In genomic region chr20:2295286-2295685, GRCh38 we compare ENCODE assay signal across 2 cellular contexts.
A peak's percentile ranks its signal among the peaks of the same experiment; 100 is the strongest.
TF ChIP-seq lines count a peak whose summit lies in the region.

No MANE protein-coding gene starts in this region.

TF ChIP-seq in HEK293, 187 proteins besides CTCF, POLR2A, EP300 and RAD21:
- TF ChIP-seq PRDM10 (tag by site-specific recombination; IDR thresholded peaks at IDR 0.05) (peak; percentile 24; the same call in 1 of the 2 replicates), ZNF350 (tag by site-specific recombination; IDR thresholded peaks at IDR 0.05) (no peak)

TF ChIP-seq in GM12878, 131 proteins besides CTCF, POLR2A, EP300 and RAD21 (continued from another document):
- no peak for TF ChIP-seq IRF5 (IDR thresholded peaks at IDR 0.05; ENCODE audit: borderline replicate concordance)
- TF ChIP-seq HDAC2 (IDR thresholded peaks at IDR 0.05) = no peak
- TF ChIP-seq BCL11A (IDR thresholded peaks at IDR 0.05; ENCODE audit: low read depth, low read length) = no peak
- no peak for TF ChIP-seq SPI1 (IDR thresholded peaks at IDR 0.05; ENCODE audit: borderline replicate concordance, insufficient read depth, low read depth, low read length)
- no peak for TF ChIP-seq NFYA (IDR thresholded peaks at IDR 0.05; ENCODE audit: borderline replicate concordance, low read depth, low read length)
- TF ChIP-seq ATF7 (IDR thresholded peaks at IDR 0.05; ENCODE audit: low read depth) = no peak
- TF ChIP-seq POLR2AphosphoS2 (IDR thresholded peaks at IDR 0.05; ENCODE audit: low read depth, low read length) = no peak
- TF ChIP-seq SREBF2 (IDR thresholded peaks at IDR 0.05; ENCODE audit: low read length) = no peak
- TF ChIP-seq ZBED1 (IDR thresholded peaks at IDR 0.05; ENCODE audit: borderline replicate concordance) = no peak
- TF ChIP-seq FOXK2 (IDR thresholded peaks at IDR 0.05) = no peak
- TF ChIP-seq CEBPZ (IDR thresholded peaks at IDR 0.05; ENCODE audit: low read depth, low read length) = no peak
- no peak for TF ChIP-seq SMAD5 (IDR thresholded peaks at IDR 0.05; ENCODE audit: low read depth)
- no peak for TF ChIP-seq SMARCA5 (IDR thresholded peaks at IDR 0.05)
- no peak for TF ChIP-seq MTA2 (IDR thresholded peaks at IDR 0.05; ENCODE audit: low read depth)
- TF ChIP-seq ZBTB40 (IDR thresholded peaks at IDR 0.05; ENCODE audit: borderline replicate concordance) = no peak
- no peak for TF ChIP-seq NFIC (IDR thresholded peaks at IDR 0.05; ENCODE audit: low read depth, low read length)
- no peak for TF ChIP-seq CHD2 (IDR thresholded peaks at IDR 0.05; ENCODE audit: borderline replicate concordance, low read depth, low read length)
